Comparison of ENCODE assay signal across 8 cellular contexts in the genomic region with DNA sequence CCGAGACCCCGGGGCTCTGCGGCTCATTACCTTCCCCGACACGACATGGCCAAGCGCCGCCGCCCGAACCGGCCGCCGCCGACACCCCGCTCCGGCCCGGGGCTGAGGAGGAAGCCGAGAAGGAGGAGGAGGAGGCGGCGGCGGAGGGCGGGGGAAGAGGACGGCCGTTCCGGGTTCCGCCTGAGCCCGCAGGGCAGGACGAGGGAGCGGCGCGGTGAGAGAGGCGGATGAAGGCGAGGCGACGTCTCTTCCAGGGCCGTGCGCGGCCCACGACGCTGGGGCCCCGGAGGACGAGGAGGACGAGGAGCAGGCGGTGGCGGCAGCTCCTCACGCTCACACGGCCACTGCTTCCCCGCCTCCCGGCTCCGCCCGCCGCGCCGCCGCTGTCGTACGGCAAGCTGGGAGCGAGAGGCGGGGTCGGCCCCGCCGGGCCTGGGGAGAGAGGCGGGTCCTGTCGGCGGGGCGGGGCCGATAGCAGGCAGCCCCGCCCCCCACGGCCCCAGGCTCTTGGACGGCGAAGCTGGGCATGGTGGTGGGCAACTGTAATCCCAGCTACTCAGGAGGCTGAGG. TPM values are rescaled to one million over a fixed set of nuclear protein-coding genes. Genes with fewer than 3 reads are reported as not detected.
DNase-seq lines count a peak whose midpoint lies in the region; ATAC-seq and TF ChIP-seq lines count a peak whose summit lies in the region.
"Not testable (repeated sequence)": the region's sequence is repeated elsewhere in the genome, so short reads cannot be mapped to it uniquely, and the experiment has no call there.

No MANE protein-coding gene starts in this region.

- peak; percentile 60 for ATAC-seq in GM19372 (IDR thresholded peaks at IDR 0.05; ENCODE audit: low read depth, unreplicated experiment)
- peak; percentile 57 for ATAC-seq in HG03460 (IDR thresholded peaks at IDR 0.05; ENCODE audit: unreplicated experiment)
- ATAC-seq in left lobe of liver = peak; percentile 80

- not testable (repeated sequence) for H3K36me3 ChIP-seq in BJ (ENCODE audit: control insufficient read depth, insufficient read depth, low read length)

- CTCF ChIA-PET in BJ (lab: Yijun Ruan, JAX) = interaction anchor here (0.7 kb wide), 1 partner anchor 35 kb away, joined by 3 read pairs; the partner anchor contains the start of gene TBC1D10B

- peak overlapping the region; percentile 82 for H3K4me3 ChIP-seq in BJ (ENCODE audit: low read depth, low read length)
- peak overlapping the region; percentile 76 for H3K4me3 ChIP-seq in coronary artery

- H3K27me3 ChIP-seq in BJ (ENCODE audit: control insufficient read depth, insufficient read depth, low read length) = not testable (repeated sequence)

- DNase-seq in BJ (ENCODE audit: low read depth) = not testable (repeated sequence)
- DNase-seq in NCI-H69 (lab: John Stamatoyannopoulos, UW) (peak; percentile 91), coronary artery (ENCODE audit: low spot score) (peak; percentile 80), left lobe of liver (ENCODE audit: low spot score) (peak; percentile 90)
- peak; percentile 69 to 73 for DNase-seq in activated CD4-positive, alpha-beta T cell treated with anti-CD3 and anti-CD28 coated beads, Interleukin-2, amount 50 U/mL, for 24 hours (ENCODE audit: low read depth in 1 of 2, low spot score in 1 of 2)
- peak; percentile 84 to 86 for DNase-seq in stimulated activated CD4-positive, alpha-beta T cell treated with anti-CD3 and anti-CD28 coated beads, Interleukin-2, amount 100 ng/mL, for 24 hours

- POLR2A ChIA-PET in BJ (lab: Charles Lee) = interaction anchor here (0.6 kb wide), 1 partner anchor 63 kb away, joined by 7 read pairs; no protein-coding TSS in a partner anchor

- TF ChIP-seq CTCF in BJ (IDR thresholded peaks at IDR 0.05; ENCODE audit: insufficient read depth, low read depth, low read length); coronary artery (IDR thresholded peaks at IDR 0.05): not testable (repeated sequence)

- H3K27ac ChIP-seq in coronary artery = peak overlapping the region; percentile 90 to 94

RNA-seq across cellular contexts. Expression of gene CD2BP2, which starts 20.0 kb away (rescaled TPM):
- 48.2 and 50.3 TPM in 2 replicates for polyA plus RNA-seq in BJ (2011; rRNA removed)
- 21.3 and 24.1 TPM in 2 replicates for polyA minus RNA-seq in BJ (2011; rRNA and poly(A)+ RNA removed)
- 15.4 TPM for total RNA-seq in left lobe of liver

RNA-seq across cellular contexts. Expression of gene TBC1D10B, which starts 35.2 kb away (rescaled TPM):
- polyA plus RNA-seq in BJ (2011; rRNA removed) = 11.3 and 16.5 TPM in 2 replicates
- 18.3 and 21.9 TPM in 2 replicates for polyA minus RNA-seq in BJ (2011; rRNA and poly(A)+ RNA removed)
- 14.1 TPM for total RNA-seq in left lobe of liver

RNA-seq across cellular contexts. Expression of gene MYL11, which starts 39.5 kb away (rescaled TPM):
- 0.59 and 0.69 TPM in 2 replicates for polyA plus RNA-seq in BJ (2011; rRNA removed)
- polyA minus RNA-seq in BJ (2011; rRNA and poly(A)+ RNA removed) = 0.85 TPM in 1 of 2 replicates, not detected in the other
- not detected for total RNA-seq in left lobe of liver

RNA-seq across cellular contexts. Expression of gene SEPTIN1, which starts 47.2 kb away (rescaled TPM):
- 0.17 and 0.22 TPM in 2 replicates for polyA plus RNA-seq in BJ (2011; rRNA removed)
- polyA minus RNA-seq in BJ (2011; rRNA and poly(A)+ RNA removed) = not detected in 2 replicates
- 1.4 TPM for total RNA-seq in left lobe of liver
